Comparison of ENCODE assay signal across 20 cellular contexts in genomic region chr6:6191476-6191875, GRCh38.
DNase-seq lines count a peak whose midpoint lies in the region; ATAC-seq and TF ChIP-seq lines count a peak whose summit lies in the region.
"Had no signal": no experiment of that assay in that cellular context is flagged by ENCODE, and none has a peak within 500 bp of the region (broad histone marks: within the 10 kb centered on the region; RNA-seq: fewer than 3 reads in every experiment).

No MANE protein-coding gene starts in this region.

- no peak overlapping the region for H4K5ac ChIP-seq in H9 (ENCODE audit: insufficient read length, low read depth, low read length)

- no peak overlapping the region for H3K4ac ChIP-seq in H9 (ENCODE audit: low read depth, low read length)

- H3K9me3 ChIP-seq in H9 (ENCODE audit: control insufficient read depth, low read depth, low read length), result no peaks in the 10 kb centered on the region
- H3K9me3 ChIP-seq in NT2/D1 (ENCODE audit: insufficient read depth, low read length), result no peaks in the 10 kb centered on the region
- H3K9me3 ChIP-seq in iPS DF 6.9 (ENCODE audit: control insufficient read depth, insufficient read depth, low read length), result no peaks in the 10 kb centered on the region
- H3K9me3 ChIP-seq: upper lobe of left lung had no signal

- no peak for TF ChIP-seq CTCF in H9 (conservative IDR thresholded peaks at IDR 0.05)

- peaks cover 8 to 12% of the 10 kb centered on the region in 2 experiments for H3K4me1 Mint-ChIP-seq in H9
- no peaks in the 10 kb centered on the region for H3K4me1 Mint-ChIP-seq in natural killer cell treated with Interleukin-12 subunit alpha and Interleukin-12 subunit beta and Interleukin-15 and Interleukin-18, amount 100 ng/mL, for 72 hours (ENCODE audit: low read depth in 2 of 2)
- H3K4me1 Mint-ChIP-seq: activated naive CD8-positive, alpha-beta T cell treated with anti-CD3 and anti-CD28 coated beads, Interleukin-2, amount 50 U/mL, for 24 hours; mesothelial cell of epicardium; neural crest cell; stimulated activated naive CD8-positive, alpha-beta T cell treated with anti-CD3 and anti-CD28 coated beads, Interleukin-15, amount 100 ng/mL, for 72 hours had no signal

- H3K4me1 ChIP-seq in H9 (ENCODE audit: insufficient read depth, low read length) (no peaks in the 10 kb centered on the region), NT2/D1 (ENCODE audit: insufficient read depth, insufficient read length) (no peaks in the 10 kb centered on the region), iPS DF 6.9 (ENCODE audit: control insufficient read depth, insufficient read depth, low read length) (no peaks in the 10 kb centered on the region)
- H3K4me1 ChIP-seq: upper lobe of left lung had no signal

- peaks cover 3 to 14% of the 10 kb centered on the region in 2 experiments for H3K9me3 Mint-ChIP-seq in H9
- peaks cover 3% of the 10 kb centered on the region for H3K9me3 Mint-ChIP-seq in natural killer cell treated with Interleukin-12 subunit alpha and Interleukin-12 subunit beta and Interleukin-15 and Interleukin-18, amount 100 ng/mL, for 72 hours
- H3K9me3 Mint-ChIP-seq: neural crest cell had no signal

- no peak overlapping the region for H3K56ac ChIP-seq in H9 (ENCODE audit: insufficient read length, low read depth, low read length)

- no peak overlapping the region for H3K14ac ChIP-seq in H9 (ENCODE audit: insufficient read depth, low read length)

- H3K27me3 ChIP-seq in H9 (ENCODE audit: insufficient read depth, low read length), result no peaks in the 10 kb centered on the region
- no peaks in the 10 kb centered on the region for H3K27me3 ChIP-seq in NT2/D1 (ENCODE audit: insufficient read depth, insufficient read length)
- H3K27me3 ChIP-seq in iPS DF 6.9 (ENCODE audit: control insufficient read depth, insufficient read depth, low read length), result no peaks in the 10 kb centered on the region
- H3K27me3 ChIP-seq: brain microvascular endothelial cell, upper lobe of left lung had no signal

- H2BK120ac ChIP-seq in H9 (ENCODE audit: low read depth, low read length, poor library complexity, severe bottlenecking), result no peak overlapping the region

- H3K36me3 Mint-ChIP-seq in H9 (ENCODE audit: insufficient read depth in 1 of 3, low read depth in 3 of 3), result peaks cover 0 to 6% (median 0%) of the 10 kb centered on the region in 3 experiments; a peak in 2 of 7 replicates
- H3K36me3 Mint-ChIP-seq in natural killer cell treated with Interleukin-12 subunit alpha and Interleukin-12 subunit beta and Interleukin-15 and Interleukin-18, amount 100 ng/mL, for 72 hours, result peaks cover 10% of the 10 kb centered on the region
- H3K36me3 Mint-ChIP-seq: mesothelial cell of epicardium had no signal

- DNase-seq in ELF-1 (ENCODE audit: low read depth, low spot score), result peak; percentile 37
- DNase-seq in H9, result peak; percentile 58
- DNase-seq in NT2/D1 (ENCODE audit: low read depth, low spot score), result peak; percentile 23
- peak; percentile 29 for DNase-seq in iPS DF 6.9 (ENCODE audit: low read depth, low spot score)
- DNase-seq in middle frontal gyrus (ENCODE audit: extremely low spot score, low spot score), result no peak
- DNase-seq in KG1 (lab: John Stamatoyannopoulos, UW), result no peak
- no peak for DNase-seq in natural killer cell treated with Interleukin-12 subunit alpha and Interleukin-12 subunit beta and Interleukin-15 and Interleukin-18, amount 100 ng/mL, for 72 hours (ENCODE audit: low spot score)
- DNase-seq: activated naive CD8-positive, alpha-beta T cell treated with anti-CD3 and anti-CD28 coated beads, Interleukin-2, amount 50 U/mL, for 24 hours; brain microvascular endothelial cell; kidney glomerular epithelial cell; NCI-H1105 treated with DMSO at 0.1 percent for 48 hours; NCI-H526; small intestine; stimulated activated CD4-positive, alpha-beta T cell treated with anti-CD3 and anti-CD28 coated beads, Interleukin-4, amount 100 ng/mL, for 1 hour; stimulated activated naive CD8-positive, alpha-beta T cell treated with anti-CD3 and anti-CD28 coated beads, Interleukin-15, amount 100 ng/mL, for 72 hours had no signal

- no peak overlapping the region for H3K4me3 ChIP-seq in NT2/D1 (ENCODE audit: insufficient read length, low read depth)
- H3K4me3 ChIP-seq in iPS DF 6.9 (ENCODE audit: low read length), result no peak overlapping the region
- H3K4me3 ChIP-seq: coronary artery, upper lobe of left lung had no signal

- H3K79me1 ChIP-seq in H9 (ENCODE audit: insufficient read depth, low read depth, low read length, poor library complexity, severe bottlenecking), result no peaks in the 10 kb centered on the region

- H4K8ac ChIP-seq in H9 (replicated peaks; ENCODE audit: insufficient read length, low read depth, low read length), result no peak overlapping the region

- H3K79me2 ChIP-seq in H9 (ENCODE audit: insufficient read depth, low read length), result no peaks in the 10 kb centered on the region

- ATAC-seq in HG03520 (IDR thresholded peaks at IDR 0.05; ENCODE audit: unreplicated experiment), result no peak
- ATAC-seq in natural killer cell treated with Interleukin-12 subunit alpha and Interleukin-12 subunit beta and Interleukin-15 and Interleukin-18, amount 100 ng/mL, for 72 hours, result no peak
- ATAC-seq: activated naive CD8-positive, alpha-beta T cell treated with anti-CD3 and anti-CD28 coated beads, Interleukin-2, amount 50 U/mL, for 24 hours; stimulated activated naive CD8-positive, alpha-beta T cell treated with anti-CD3 and anti-CD28 coated beads, Interleukin-15, amount 100 ng/mL, for 72 hours had no signal

- no peak overlapping the region for H3K9ac ChIP-seq in H9 (ENCODE audit: extremely low read depth, insufficient read length, low read length)
- no peak overlapping the region for H3K9ac ChIP-seq in NT2/D1 (ENCODE audit: insufficient read length, low read depth)

- no peak overlapping the region for H4K91ac ChIP-seq in H9 (ENCODE audit: insufficient read length, low read depth, low read length)

- no peaks in the 10 kb centered on the region for H3K23me2 ChIP-seq in H9 (ENCODE audit: insufficient read length, low read depth, low read length, poor library complexity, severe bottlenecking)

- H2BK12ac ChIP-seq in H9 (ENCODE audit: insufficient read length, low read depth, low read length), result no peak overlapping the region

- H3K36me3 ChIP-seq in NT2/D1 (ENCODE audit: insufficient read depth, insufficient read length, low read length) (no peaks in the 10 kb centered on the region), iPS DF 6.9 (ENCODE audit: control insufficient read depth, insufficient read depth, low read length) (no peaks in the 10 kb centered on the region)
- H3K36me3 ChIP-seq: brain microvascular endothelial cell, upper lobe of left lung had no signal

- H3K23ac ChIP-seq in H9 (ENCODE audit: insufficient read length, low read depth, low read length), result no peak overlapping the region

- H2BK5ac ChIP-seq in H9 (ENCODE audit: insufficient read length, low read length), result no peak overlapping the region

- H3K27ac ChIP-seq in H9 (ENCODE audit: insufficient read length, low read depth, low read length) (no peak overlapping the region), iPS DF 6.9 (ENCODE audit: low read length) (no peak overlapping the region)
- H3K27ac ChIP-seq: brain microvascular endothelial cell, coronary artery, upper lobe of left lung had no signal

- no peak overlapping the region for H2BK15ac ChIP-seq in H9 (ENCODE audit: low read depth, low read length)

- H3K27me3 Mint-ChIP-seq in H9 (ENCODE audit: low read depth), result peaks cover 10% of the 10 kb centered on the region
- H3K27me3 Mint-ChIP-seq in natural killer cell treated with Interleukin-12 subunit alpha and Interleukin-12 subunit beta and Interleukin-15 and Interleukin-18, amount 100 ng/mL, for 72 hours, result peaks cover 18 to 46% of the 10 kb centered on the region in 2 donors

- WGBS in H9 (ENCODE audit: extremely low coverage, insufficient read length, low lambda C conversion rate), result no CpG with 5 or more reads among the region's 2 CpGs
- WGBS in iPS DF 6.9 (ENCODE audit: insufficient coverage, insufficient read length), result no CpG with 5 or more reads among the region's 2 CpGs

- no peak overlapping the region for H3T11ph ChIP-seq in H9 (ENCODE audit: low read length)

- no peak overlapping the region for H2AFZ ChIP-seq in H9 (ENCODE audit: low read length)

- H3K4me2 ChIP-seq in H9 (ENCODE audit: insufficient read depth, insufficient read length, low read length), result no peak overlapping the region

- no peak overlapping the region for H3K18ac ChIP-seq in H9 (ENCODE audit: insufficient read length, low read depth, low read length)

- H3K4me3 Mint-ChIP-seq in H9, result no peak overlapping the region
- no peak overlapping the region for H3K4me3 Mint-ChIP-seq in natural killer cell treated with Interleukin-12 subunit alpha and Interleukin-12 subunit beta and Interleukin-15 and Interleukin-18, amount 100 ng/mL, for 72 hours
- H3K4me3 Mint-ChIP-seq: activated naive CD8-positive, alpha-beta T cell treated with anti-CD3 and anti-CD28 coated beads, Interleukin-2, amount 50 U/mL, for 24 hours; mesothelial cell of epicardium; neural crest cell; stimulated activated naive CD8-positive, alpha-beta T cell treated with anti-CD3 and anti-CD28 coated beads, Interleukin-15, amount 100 ng/mL, for 72 hours had no signal

- no peaks in the 10 kb centered on the region for H4K20me1 ChIP-seq in H9 (ENCODE audit: control insufficient read depth, insufficient read depth, insufficient read length)

- H2AK5ac ChIP-seq in H9 (ENCODE audit: insufficient read length, low read length), result no peak overlapping the region

- no peak overlapping the region; a peak in 1 of 7 replicates for H3K27ac Mint-ChIP-seq in H9
- no peak overlapping the region for H3K27ac Mint-ChIP-seq in natural killer cell treated with Interleukin-12 subunit alpha and Interleukin-12 subunit beta and Interleukin-15 and Interleukin-18, amount 100 ng/mL, for 72 hours
- H3K27ac Mint-ChIP-seq: activated naive CD8-positive, alpha-beta T cell treated with anti-CD3 and anti-CD28 coated beads, Interleukin-2, amount 50 U/mL, for 24 hours; mesothelial cell of epicardium; stimulated activated naive CD8-positive, alpha-beta T cell treated with anti-CD3 and anti-CD28 coated beads, Interleukin-15, amount 100 ng/mL, for 72 hours had no signal

- no peak overlapping the region for H2BK20ac ChIP-seq in H9 (ENCODE audit: low read depth, low read length, poor library complexity, severe bottlenecking)

Comparison
In these comparisons a context has a peak if more than half of its experiments do, and no peak if none do; other contexts are left out.
1. DNase-seq: peak in ELF-1 (single experiment), H9 (single experiment), NT2/D1 (single experiment) and iPS DF 6.9 (single experiment); none in middle frontal gyrus (single experiment), KG1 (single experiment) and natural killer cell treated with Interleukin-12 subunit alpha and Interleukin-12 subunit beta and Interleukin-15 and Interleukin-18, amount 100 ng/mL, for 72 hours (single experiment).